Comparison of ENCODE assay signal across 13 cellular contexts in the genomic region with DNA sequence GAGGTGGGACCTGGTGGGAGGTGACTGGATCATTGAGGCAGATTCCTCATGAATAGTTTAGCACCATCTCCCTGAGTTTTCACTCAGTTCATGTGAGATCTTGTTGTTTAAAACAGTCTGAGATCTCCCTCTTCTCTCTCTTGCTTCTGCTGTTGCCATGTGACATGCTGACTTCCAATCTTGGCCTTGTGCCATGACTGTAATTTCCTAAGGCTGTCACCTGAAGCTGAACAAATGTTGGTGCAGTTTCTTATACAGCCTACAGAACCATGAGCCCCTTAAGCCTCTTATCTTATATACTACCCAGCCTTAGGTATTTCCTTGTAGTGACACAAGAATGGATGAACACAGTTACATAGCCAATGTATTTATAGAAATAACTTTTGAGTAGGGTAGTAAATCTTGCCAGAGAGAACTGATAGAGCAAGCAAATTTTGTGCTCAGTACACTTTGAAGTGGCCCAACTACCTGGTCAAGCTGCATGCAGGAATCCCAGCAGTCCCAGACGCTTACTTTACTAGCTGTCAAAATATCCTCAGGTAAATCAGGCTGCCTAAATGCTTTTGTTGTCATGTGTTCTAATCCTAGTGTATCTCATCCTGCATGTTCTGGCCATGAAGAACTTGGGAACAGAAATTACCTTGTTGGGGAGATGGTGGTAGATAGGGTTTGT.
DNase-seq lines count a peak whose midpoint lies in the region; TF ChIP-seq lines count a peak whose summit lies in the region.
"Had no signal": no experiment of that assay in that cellular context is flagged by ENCODE, and none has a peak within 500 bp of the region (broad histone marks: within the 10 kb centered on the region; RNA-seq: fewer than 3 reads in every experiment).

No MANE protein-coding gene starts in this region.

- intact Hi-C loops in stomach (cut with DNase I; ENCODE audit: low total_unique reads), result no loop called here
- intact Hi-C loops in activated CD4-positive, alpha-beta memory T cell treated with anti-CD3 and anti-CD28 coated beads for 36 hours (cut with micrococcal nuclease), result no loop called here

- POLR2A ChIA-PET in activated CD4-positive, alpha-beta memory T cell treated with anti-CD3 and anti-CD28 coated beads for 36 hours (lab: Charles Lee), result no interaction called here

- H3K4me1 Mint-ChIP-seq in chondrocyte (ENCODE audit: low read depth), result peaks cover 29% of the 10 kb centered on the region
- H3K4me1 Mint-ChIP-seq in activated CD4-positive, alpha-beta memory T cell treated with anti-CD3 and anti-CD28 coated beads for 36 hours (ENCODE audit: low read depth), result no peaks in the 10 kb centered on the region
- H3K4me1 Mint-ChIP-seq: activated B cell treated with CpG ODN at 0.5 μM for 24 hours had no signal

- CTCF ChIA-PET in activated CD4-positive, alpha-beta memory T cell treated with anti-CD3 and anti-CD28 coated beads for 36 hours (lab: Charles Lee), result no interaction called here

- DNase-seq in NCI-H1436 (lab: John Stamatoyannopoulos, UW) (peak; percentile 27), NCI-H1436 treated with DMSO at 0.1 percent for 48 hours (lab: John Stamatoyannopoulos, UW) (no peak), NCI-H748 (lab: John Stamatoyannopoulos, UW; ENCODE audit: unreplicated experiment) (peak; percentile 41), glomerular visceral epithelial cell (ENCODE audit: extremely low spot score) (peak; percentile 12), stomach (peak; percentile 49), chondrocyte (ENCODE audit: low spot score) (no peak), NCI-H226 (no peak)
- no peak for DNase-seq in activated CD4-positive, alpha-beta memory T cell treated with anti-CD3 and anti-CD28 coated beads for 36 hours
- DNase-seq: activated B cell treated with CpG ODN at 0.5 μM for 24 hours; activated T-cell treated with anti-CD3 and anti-CD28 coated beads, Interleukin-2, amount 50 U/mL, for 1 hour; left cardiac atrium had no signal

- H3K9me3 Mint-ChIP-seq in chondrocyte (ENCODE audit: low read depth), result no peaks in the 10 kb centered on the region
- H3K9me3 Mint-ChIP-seq in activated CD4-positive, alpha-beta memory T cell treated with anti-CD3 and anti-CD28 coated beads for 36 hours, result peaks cover 3% of the 10 kb centered on the region
- H3K9me3 Mint-ChIP-seq: neural progenitor cell had no signal

- H3K4me3 ChIP-seq in stomach, result no peak overlapping the region
- H3K4me3 ChIP-seq: neural progenitor cell had no signal

- H3K4me3 Mint-ChIP-seq in chondrocyte (ENCODE audit: unreplicated experiment), result no peak overlapping the region
- no peak overlapping the region for H3K4me3 Mint-ChIP-seq in activated CD4-positive, alpha-beta memory T cell treated with anti-CD3 and anti-CD28 coated beads for 36 hours
- H3K4me3 Mint-ChIP-seq: activated B cell treated with CpG ODN at 0.5 μM for 24 hours, neural progenitor cell had no signal

- 13 to 38% (median 32%) methylated on average over 1 of the region's 1 CpG for WGBS in stomach, 5 donors

- no peak overlapping the region for H3K27ac ChIP-seq in stomach
- H3K27ac ChIP-seq: KMS-11, neural progenitor cell had no signal

- peaks cover 0 to 13% (median 6%) of the 10 kb centered on the region in 4 donors for H3K4me1 ChIP-seq in stomach
- H3K4me1 ChIP-seq: neural progenitor cell had no signal

- TF ChIP-seq POLR2A in stomach (IDR thresholded peaks at IDR 0.05), result no peak

- no peak for TF ChIP-seq EP300 in stomach (IDR thresholded peaks at IDR 0.05)

- no peaks in the 10 kb centered on the region for H3K36me3 ChIP-seq in stomach
- H3K36me3 ChIP-seq: neural progenitor cell had no signal

- no peaks in the 10 kb centered on the region for H3K27me3 Mint-ChIP-seq in chondrocyte (ENCODE audit: low read depth)
- no peaks in the 10 kb centered on the region for H3K27me3 Mint-ChIP-seq in activated CD4-positive, alpha-beta memory T cell treated with anti-CD3 and anti-CD28 coated beads for 36 hours
- H3K27me3 Mint-ChIP-seq: activated B cell treated with CpG ODN at 0.5 μM for 24 hours had no signal

- no peaks in the 10 kb centered on the region for H3K9me3 ChIP-seq in stomach

- H3K27me3 ChIP-seq in stomach, result no peaks in the 10 kb centered on the region
- H3K27me3 ChIP-seq: neural progenitor cell had no signal

- H3K36me3 Mint-ChIP-seq in chondrocyte (ENCODE audit: low read depth), result peaks cover 1% of the 10 kb centered on the region
- H3K36me3 Mint-ChIP-seq in activated CD4-positive, alpha-beta memory T cell treated with anti-CD3 and anti-CD28 coated beads for 36 hours, result no peaks in the 10 kb centered on the region
- H3K36me3 Mint-ChIP-seq: neural progenitor cell had no signal

- TF ChIP-seq CTCF in stomach (IDR thresholded peaks at IDR 0.05), result no peak
- TF ChIP-seq CTCF in chondrocyte (IDR thresholded peaks at IDR 0.05), result no peak

- no peak overlapping the region for H3K27ac Mint-ChIP-seq in chondrocyte (ENCODE audit: unreplicated experiment)
- no peak overlapping the region for H3K27ac Mint-ChIP-seq in activated CD4-positive, alpha-beta memory T cell treated with anti-CD3 and anti-CD28 coated beads for 36 hours
- H3K27ac Mint-ChIP-seq: activated B cell treated with CpG ODN at 0.5 μM for 24 hours, neural progenitor cell had no signal

Comparison
In these comparisons a context has a peak if more than half of its experiments do, and no peak if none do; other contexts are left out.
1. DNase-seq: peak in NCI-H1436 (single experiment), NCI-H748 (single experiment), glomerular visceral epithelial cell (single experiment) and stomach (single experiment); none in NCI-H1436 treated with DMSO at 0.1 percent for 48 hours (single experiment), chondrocyte (single experiment), NCI-H226 (single experiment) and activated CD4-positive, alpha-beta memory T cell treated with anti-CD3 and anti-CD28 coated beads for 36 hours (single experiment).